ENCODE assay signal across 1 cellular context in the genomic region with DNA sequence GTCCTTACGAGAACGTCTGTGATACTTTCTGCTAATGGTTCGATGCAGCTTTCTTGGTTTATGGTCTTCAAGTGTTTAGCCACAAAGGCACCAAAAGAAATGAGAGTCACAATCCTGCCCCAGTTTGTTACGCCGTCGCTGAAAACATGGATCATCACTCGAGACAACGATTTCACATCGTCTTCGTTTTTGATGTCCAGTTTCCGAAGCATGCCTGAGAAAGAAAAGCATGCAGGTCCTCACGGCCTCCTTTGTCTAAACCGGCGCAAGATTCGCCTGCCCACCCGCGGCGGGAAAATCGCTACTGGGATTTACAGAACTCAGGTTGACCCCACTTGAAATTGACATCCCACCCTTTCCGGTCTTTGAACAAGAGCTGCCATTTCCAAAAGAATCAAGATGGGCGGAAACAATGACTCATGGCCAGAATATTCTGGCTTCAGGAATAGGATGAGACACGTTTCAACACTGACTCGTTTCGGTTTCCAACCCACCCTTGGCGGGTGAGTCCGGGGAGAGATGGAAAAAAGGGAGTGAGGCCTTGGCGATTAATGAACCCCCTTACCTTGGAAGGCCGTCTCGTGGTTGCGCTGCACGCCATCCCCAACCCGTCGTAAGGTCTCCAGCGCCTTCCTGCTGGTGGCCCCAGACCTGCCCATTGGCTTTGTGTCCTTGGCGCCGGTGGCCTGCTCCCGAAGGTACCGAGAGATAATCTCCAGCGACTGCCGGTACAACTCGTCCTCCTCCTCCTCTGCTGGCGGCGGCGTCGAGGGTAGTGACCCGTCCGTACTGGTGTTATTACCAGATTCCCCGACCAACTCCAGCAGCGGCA.
TF ChIP-seq lines count a peak whose summit lies in the region.

No MANE protein-coding gene starts in this region.

TF ChIP-seq in HepG2, 621 proteins besides CTCF, POLR2A, EP300 and RAD21 (continued from another document and continues in another):
- TF ChIP-seq, protein P1, sequence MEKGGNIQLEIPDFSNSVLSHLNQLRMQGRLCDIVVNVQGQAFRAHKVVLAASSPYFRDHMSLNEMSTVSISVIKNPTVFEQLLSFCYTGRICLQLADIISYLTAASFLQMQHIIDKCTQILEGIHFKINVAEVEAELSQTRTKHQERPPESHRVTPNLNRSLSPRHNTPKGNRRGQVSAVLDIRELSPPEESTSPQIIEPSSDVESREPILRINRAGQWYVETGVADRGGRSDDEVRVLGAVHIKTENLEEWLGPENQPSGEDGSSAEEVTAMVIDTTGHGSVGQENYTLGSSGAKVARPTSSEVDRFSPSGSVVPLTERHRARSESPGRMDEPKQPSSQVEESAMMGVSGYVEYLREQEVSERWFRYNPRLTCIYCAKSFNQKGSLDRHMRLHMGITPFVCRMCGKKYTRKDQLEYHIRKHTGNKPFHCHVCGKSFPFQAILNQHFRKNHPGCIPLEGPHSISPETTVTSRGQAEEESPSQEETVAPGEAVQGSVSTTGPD (CRISPR knock-in tag; IDR thresholded peaks at IDR 0.05): no peak
- TF ChIP-seq, protein P2, sequence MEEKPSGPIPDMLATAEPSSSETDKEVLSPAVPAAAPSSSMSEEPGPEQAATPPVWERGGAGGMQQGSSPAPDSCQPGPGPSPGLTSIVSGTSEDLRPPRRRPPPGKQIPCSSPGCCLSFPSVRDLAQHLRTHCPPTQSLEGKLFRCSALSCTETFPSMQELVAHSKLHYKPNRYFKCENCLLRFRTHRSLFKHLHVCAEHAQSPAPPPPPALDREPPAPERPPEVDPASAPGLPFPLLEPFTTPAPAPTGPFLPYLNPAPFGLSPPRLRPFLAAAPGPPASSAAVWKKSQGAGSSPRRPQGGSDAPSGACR (CRISPR knock-in tag; IDR thresholded peaks at IDR 0.05): no peak
- TF ChIP-seq MEF2D (CRISPR knock-in tag; IDR thresholded peaks at IDR 0.05): peak; percentile 43; the same call in 1 of the 2 replicates
- TF ChIP-seq, protein P3, sequence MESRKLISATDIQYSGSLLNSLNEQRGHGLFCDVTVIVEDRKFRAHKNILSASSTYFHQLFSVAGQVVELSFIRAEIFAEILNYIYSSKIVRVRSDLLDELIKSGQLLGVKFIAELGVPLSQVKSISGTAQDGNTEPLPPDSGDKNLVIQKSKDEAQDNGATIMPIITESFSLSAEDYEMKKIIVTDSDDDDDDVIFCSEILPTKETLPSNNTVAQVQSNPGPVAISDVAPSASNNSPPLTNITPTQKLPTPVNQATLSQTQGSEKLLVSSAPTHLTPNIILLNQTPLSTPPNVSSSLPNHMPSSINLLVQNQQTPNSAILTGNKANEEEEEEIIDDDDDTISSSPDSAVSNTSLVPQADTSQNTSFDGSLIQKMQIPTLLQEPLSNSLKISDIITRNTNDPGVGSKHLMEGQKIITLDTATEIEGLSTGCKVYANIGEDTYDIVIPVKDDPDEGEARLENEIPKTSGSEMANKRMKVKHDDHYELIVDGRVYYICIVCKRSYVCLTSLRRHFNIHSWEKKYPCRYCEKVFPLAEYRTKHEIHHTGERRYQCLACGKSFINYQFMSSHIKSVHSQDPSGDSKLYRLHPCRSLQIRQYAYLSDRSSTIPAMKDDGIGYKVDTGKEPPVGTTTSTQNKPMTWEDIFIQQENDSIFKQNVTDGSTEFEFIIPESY (CRISPR knock-in tag; IDR thresholded peaks at IDR 0.05): no peak
- no peak for TF ChIP-seq SMAD9 (CRISPR knock-in tag; IDR thresholded peaks at IDR 0.05)
- TF ChIP-seq, protein P4, sequence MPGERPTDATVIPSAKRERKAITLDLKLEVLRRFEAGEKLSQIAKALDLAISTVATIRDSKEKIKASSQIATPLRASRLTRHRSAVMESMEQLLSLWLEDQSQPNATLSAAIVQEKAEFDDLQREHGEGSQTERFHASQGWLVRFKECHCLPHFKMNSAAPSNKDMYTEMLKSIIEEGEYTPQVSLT (CRISPR knock-in tag; IDR thresholded peaks at IDR 0.05; ENCODE audit: borderline replicate concordance, low read depth): no peak
- 0 out of 2 replicates have a peak, but pooled peaks have one; percentile 75 for TF ChIP-seq SAFB2 (CRISPR knock-in tag; IDR thresholded peaks at IDR 0.05; ENCODE audit: borderline replicate concordance, low read depth)
- TF ChIP-seq ZNF10 (CRISPR knock-in tag; IDR thresholded peaks at IDR 0.05; ENCODE audit: borderline replicate concordance, low read depth): no peak
- TF ChIP-seq, protein P5, sequence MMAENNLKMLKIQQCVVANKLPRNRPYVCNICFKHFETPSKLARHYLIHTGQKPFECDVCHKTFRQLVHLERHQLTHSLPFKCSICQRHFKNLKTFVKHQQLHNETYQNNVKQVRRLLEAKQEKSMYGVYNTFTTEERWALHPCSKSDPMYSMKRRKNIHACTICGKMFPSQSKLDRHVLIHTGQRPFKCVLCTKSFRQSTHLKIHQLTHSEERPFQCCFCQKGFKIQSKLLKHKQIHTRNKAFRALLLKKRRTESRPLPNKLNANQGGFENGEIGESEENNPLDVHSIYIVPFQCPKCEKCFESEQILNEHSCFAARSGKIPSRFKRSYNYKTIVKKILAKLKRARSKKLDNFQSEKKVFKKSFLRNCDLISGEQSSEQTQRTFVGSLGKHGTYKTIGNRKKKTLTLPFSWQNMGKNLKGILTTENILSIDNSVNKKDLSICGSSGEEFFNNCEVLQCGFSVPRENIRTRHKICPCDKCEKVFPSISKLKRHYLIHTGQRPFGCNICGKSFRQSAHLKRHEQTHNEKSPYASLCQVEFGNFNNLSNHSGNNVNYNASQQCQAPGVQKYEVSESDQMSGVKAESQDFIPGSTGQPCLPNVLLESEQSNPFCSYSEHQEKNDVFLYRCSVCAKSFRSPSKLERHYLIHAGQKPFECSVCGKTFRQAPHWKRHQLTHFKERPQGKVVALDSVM (CRISPR knock-in tag; IDR thresholded peaks at IDR 0.05): no peak
- peak; percentile 13; the same call in 1 of the 2 replicates for TF ChIP-seq POLR2G (IDR thresholded peaks at IDR 0.05; ENCODE audit: low read depth, low read length)
- TF ChIP-seq, protein P6, sequence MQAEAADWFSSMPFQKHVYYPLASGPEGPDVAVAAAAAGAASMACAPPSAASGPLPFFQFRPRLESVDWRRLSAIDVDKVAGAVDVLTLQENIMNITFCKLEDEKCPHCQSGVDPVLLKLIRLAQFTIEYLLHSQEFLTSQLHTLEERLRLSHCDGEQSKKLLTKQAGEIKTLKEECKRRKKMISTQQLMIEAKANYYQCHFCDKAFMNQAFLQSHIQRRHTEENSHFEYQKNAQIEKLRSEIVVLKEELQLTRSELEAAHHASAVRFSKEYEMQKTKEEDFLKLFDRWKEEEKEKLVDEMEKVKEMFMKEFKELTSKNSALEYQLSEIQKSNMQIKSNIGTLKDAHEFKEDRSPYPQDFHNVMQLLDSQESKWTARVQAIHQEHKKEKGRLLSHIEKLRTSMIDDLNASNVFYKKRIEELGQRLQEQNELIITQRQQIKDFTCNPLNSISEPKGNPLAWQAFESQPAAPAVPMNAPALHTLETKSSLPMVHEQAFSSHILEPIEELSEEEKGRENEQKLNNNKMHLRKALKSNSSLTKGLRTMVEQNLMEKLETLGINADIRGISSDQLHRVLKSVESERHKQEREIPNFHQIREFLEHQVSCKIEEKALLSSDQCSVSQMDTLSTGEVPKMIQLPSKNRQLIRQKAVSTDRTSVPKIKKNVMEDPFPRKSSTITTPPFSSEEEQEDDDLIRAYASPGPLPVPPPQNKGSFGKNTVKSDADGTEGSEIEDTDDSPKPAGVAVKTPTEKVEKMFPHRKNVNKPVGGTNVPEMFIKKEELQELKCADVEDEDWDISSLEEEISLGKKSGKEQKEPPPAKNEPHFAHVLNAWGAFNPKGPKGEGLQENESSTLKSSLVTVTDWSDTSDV (CRISPR knock-in tag; IDR thresholded peaks at IDR 0.05): no peak
- no peak for TF ChIP-seq ARNT2 (CRISPR knock-in tag; IDR thresholded peaks at IDR 0.05; ENCODE audit: low read depth)
- TF ChIP-seq MTF1 (CRISPR knock-in tag; IDR thresholded peaks at IDR 0.05): no peak; the same call in 1 of the 2 replicates
- peak; percentile 57; the same call in 1 of the 2 replicates for TF ChIP-seq ZNF350 (CRISPR knock-in tag; IDR thresholded peaks at IDR 0.05; ENCODE audit: borderline replicate concordance, low read depth)
- TF ChIP-seq, protein P7, sequence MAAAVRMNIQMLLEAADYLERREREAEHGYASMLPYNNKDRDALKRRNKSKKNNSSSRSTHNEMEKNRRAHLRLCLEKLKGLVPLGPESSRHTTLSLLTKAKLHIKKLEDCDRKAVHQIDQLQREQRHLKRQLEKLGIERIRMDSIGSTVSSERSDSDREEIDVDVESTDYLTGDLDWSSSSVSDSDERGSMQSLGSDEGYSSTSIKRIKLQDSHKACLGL (CRISPR knock-in tag; IDR thresholded peaks at IDR 0.05): no peak
- TF ChIP-seq, protein P8, sequence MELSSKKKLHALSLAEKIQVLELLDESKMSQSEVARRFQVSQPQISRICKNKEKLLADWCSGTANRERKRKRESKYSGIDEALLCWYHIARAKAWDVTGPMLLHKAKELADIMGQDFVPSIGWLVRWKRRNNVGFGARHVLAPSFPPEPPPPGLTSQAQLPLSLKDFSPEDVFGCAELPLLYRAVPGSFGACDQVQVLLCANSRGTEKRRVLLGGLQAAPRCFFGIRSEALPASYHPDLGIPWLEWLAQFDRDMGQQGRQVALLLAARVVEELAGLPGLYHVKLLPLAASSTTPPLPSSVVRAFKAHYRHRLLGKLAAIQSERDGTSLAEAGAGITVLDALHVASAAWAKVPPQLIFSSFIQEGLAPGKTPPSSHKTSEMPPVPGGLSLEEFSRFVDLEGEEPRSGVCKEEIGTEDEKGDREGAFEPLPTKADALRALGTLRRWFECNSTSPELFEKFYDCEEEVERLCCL (CRISPR knock-in tag; IDR thresholded peaks at IDR 0.05; ENCODE audit: borderline replicate concordance): no peak
- no peak for TF ChIP-seq ZFP36L2 (CRISPR knock-in tag; IDR thresholded peaks at IDR 0.05)
- no peak for TF ChIP-seq ZNF383 (CRISPR knock-in tag; IDR thresholded peaks at IDR 0.05; ENCODE audit: borderline replicate concordance)
- no peak for TF ChIP-seq ZNF446 (CRISPR knock-in tag; IDR thresholded peaks at IDR 0.05)
- TF ChIP-seq, protein P9, sequence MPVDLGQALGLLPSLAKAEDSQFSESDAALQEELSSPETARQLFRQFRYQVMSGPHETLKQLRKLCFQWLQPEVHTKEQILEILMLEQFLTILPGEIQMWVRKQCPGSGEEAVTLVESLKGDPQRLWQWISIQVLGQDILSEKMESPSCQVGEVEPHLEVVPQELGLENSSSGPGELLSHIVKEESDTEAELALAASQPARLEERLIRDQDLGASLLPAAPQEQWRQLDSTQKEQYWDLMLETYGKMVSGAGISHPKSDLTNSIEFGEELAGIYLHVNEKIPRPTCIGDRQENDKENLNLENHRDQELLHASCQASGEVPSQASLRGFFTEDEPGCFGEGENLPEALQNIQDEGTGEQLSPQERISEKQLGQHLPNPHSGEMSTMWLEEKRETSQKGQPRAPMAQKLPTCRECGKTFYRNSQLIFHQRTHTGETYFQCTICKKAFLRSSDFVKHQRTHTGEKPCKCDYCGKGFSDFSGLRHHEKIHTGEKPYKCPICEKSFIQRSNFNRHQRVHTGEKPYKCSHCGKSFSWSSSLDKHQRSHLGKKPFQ (CRISPR knock-in tag; IDR thresholded peaks at IDR 0.05; ENCODE audit: insufficient replicate concordance): no peak
- no peak for TF ChIP-seq RXRA (CRISPR knock-in tag; IDR thresholded peaks at IDR 0.05)
- TF ChIP-seq SRSF9 (IDR thresholded peaks at IDR 0.05; ENCODE audit: borderline replicate concordance, insufficient read depth, low read depth, low read length, poor library complexity, severe bottlenecking): no peak
- TF ChIP-seq ZNF317 (CRISPR knock-in tag; IDR thresholded peaks at IDR 0.05): 0 out of 2 replicates have a peak, but pooled peaks have one; percentile 19
- TF ChIP-seq NAIF1 (CRISPR knock-in tag; IDR thresholded peaks at IDR 0.05; ENCODE audit: borderline replicate concordance): no peak
- TF ChIP-seq, protein P10, sequence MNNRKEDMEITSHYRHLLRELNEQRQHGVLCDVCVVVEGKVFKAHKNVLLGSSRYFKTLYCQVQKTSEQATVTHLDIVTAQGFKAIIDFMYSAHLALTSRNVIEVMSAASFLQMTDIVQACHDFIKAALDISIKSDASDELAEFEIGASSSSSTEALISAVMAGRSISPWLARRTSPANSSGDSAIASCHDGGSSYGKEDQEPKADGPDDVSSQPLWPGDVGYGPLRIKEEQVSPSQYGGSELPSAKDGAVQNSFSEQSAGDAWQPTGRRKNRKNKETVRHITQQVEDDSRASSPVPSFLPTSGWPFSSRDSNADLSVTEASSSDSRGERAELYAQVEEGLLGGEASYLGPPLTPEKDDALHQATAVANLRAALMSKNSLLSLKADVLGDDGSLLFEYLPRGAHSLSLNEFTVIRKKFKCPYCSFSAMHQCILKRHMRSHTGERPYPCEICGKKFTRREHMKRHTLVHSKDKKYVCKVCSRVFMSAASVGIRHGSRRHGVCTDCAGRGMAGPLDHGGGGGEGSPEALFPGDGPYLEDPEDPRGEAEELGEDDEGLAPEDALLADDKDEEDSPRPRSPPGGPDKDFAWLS (CRISPR knock-in tag; IDR thresholded peaks at IDR 0.05; ENCODE audit: borderline replicate concordance): no peak
- TF ChIP-seq SRF (IDR thresholded peaks at IDR 0.05; ENCODE audit: low read depth, low read length): no peak
- TF ChIP-seq ETV5 (CRISPR knock-in tag; IDR thresholded peaks at IDR 0.05; ENCODE audit: borderline replicate concordance): peak; percentile 51; the same call in 1 of the 2 replicates
- no peak for TF ChIP-seq NPAS2 (CRISPR knock-in tag; IDR thresholded peaks at IDR 0.05; ENCODE audit: borderline replicate concordance)
- no peak for TF ChIP-seq HOXA7 (CRISPR knock-in tag; IDR thresholded peaks at IDR 0.05)
- TF ChIP-seq RFX3 (CRISPR knock-in tag; IDR thresholded peaks at IDR 0.05): no peak
- no peak for TF ChIP-seq ZNF737 (CRISPR knock-in tag; IDR thresholded peaks at IDR 0.05; ENCODE audit: borderline replicate concordance)
- TF ChIP-seq TBX3 (IDR thresholded peaks at IDR 0.05; ENCODE audit: borderline replicate concordance): no peak
- TF ChIP-seq ZNF510 (CRISPR knock-in tag; IDR thresholded peaks at IDR 0.05; ENCODE audit: low read depth): no peak
- no peak for TF ChIP-seq ZNF605 (CRISPR knock-in tag; IDR thresholded peaks at IDR 0.05)
- no peak; the same call in 1 of the 2 replicates for TF ChIP-seq ZNF619 (CRISPR knock-in tag; IDR thresholded peaks at IDR 0.05)
- TF ChIP-seq SALL1 (CRISPR knock-in tag; IDR thresholded peaks at IDR 0.05): no peak; the same call in 1 of the 2 replicates
- no peak for TF ChIP-seq DPF2 (CRISPR knock-in tag; IDR thresholded peaks at IDR 0.05; ENCODE audit: borderline replicate concordance, low read depth)
- no peak for TF ChIP-seq CENPX (CRISPR knock-in tag; IDR thresholded peaks at IDR 0.05)
- no peak for TF ChIP-seq CREM (IDR thresholded peaks at IDR 0.05)
- TF ChIP-seq CREM (CRISPR knock-in tag; IDR thresholded peaks at IDR 0.05): no peak
- TF ChIP-seq ZNF878 (CRISPR knock-in tag; IDR thresholded peaks at IDR 0.05): no peak
- TF ChIP-seq TBX2 (CRISPR knock-in tag; IDR thresholded peaks at IDR 0.05; ENCODE audit: borderline replicate concordance): no peak
- TF ChIP-seq PHF21A (CRISPR knock-in tag; IDR thresholded peaks at IDR 0.05): no peak
